ENCODE assay signal across 1 cellular context in genomic region chr11:33065445-33066178, GRCh38.
TF ChIP-seq lines count a peak whose summit lies in the region.

No MANE protein-coding gene starts in this region.

TF ChIP-seq in GM12878, 131 proteins besides CTCF, POLR2A, EP300 and RAD21 (continued from another document and continues in another):
- TF ChIP-seq MLLT1 (IDR thresholded peaks at IDR 0.05) (0 out of 2 replicates have a peak, but pooled peaks have one; percentile 44), MXI1 (IDR thresholded peaks at IDR 0.05; ENCODE audit: low read depth, low read length) (no peak), PAX5 (IDR thresholded peaks at IDR 0.05; ENCODE audit: borderline replicate concordance, low read depth, low read length) (0 out of 2 replicates have a peak, but pooled peaks have one; percentile 16), HCFC1 (IDR thresholded peaks at IDR 0.05; ENCODE audit: low read length) (no peak), NR2F1 (conservative IDR thresholded peaks at IDR 0.05) (peak; percentile 64), RAD51 (IDR thresholded peaks at IDR 0.05) (no peak), NRF1 (conservative IDR thresholded peaks at IDR 0.05; ENCODE audit: low read depth, low read length) (no peak), JUND (IDR thresholded peaks at IDR 0.05; ENCODE audit: low read depth, low read length) (no peak), PBX3 (IDR thresholded peaks at IDR 0.05; ENCODE audit: insufficient replicate concordance, low read depth, low read length) (no peak), YY1 (IDR thresholded peaks at IDR 0.05; ENCODE audit: low read depth, low read length) (peak; percentile 87), WRNIP1 (IDR thresholded peaks at IDR 0.05; ENCODE audit: borderline replicate concordance, low read depth, low read length) (no peak), TCF3 (IDR thresholded peaks at IDR 0.05; ENCODE audit: borderline replicate concordance, insufficient read depth, low read depth, low read length) (no peak), IRF4 (IDR thresholded peaks at IDR 0.05; ENCODE audit: low read depth, low read length) (no peak), BCL11A (IDR thresholded peaks at IDR 0.05; ENCODE audit: low read depth, low read length) (no peak), ZBTB33 (IDR thresholded peaks at IDR 0.05) (peak; percentile 99), CEBPZ (IDR thresholded peaks at IDR 0.05; ENCODE audit: low read depth, low read length) (no peak), SRF (IDR thresholded peaks at IDR 0.05; ENCODE audit: low read depth in 2 of 2, low read length in 2 of 2) (no peak), SP1 (IDR thresholded peaks at IDR 0.05; ENCODE audit: low read depth, low read length) (no peak), SREBF1 (IDR thresholded peaks at IDR 0.05; ENCODE audit: low read length) (no peak), TCF12 (IDR thresholded peaks at IDR 0.05; ENCODE audit: low read depth, low read length) (peak; percentile 56; the same call in 1 of the 2 replicates), IRF5 (IDR thresholded peaks at IDR 0.05; ENCODE audit: borderline replicate concordance) (no peak), MEF2A (IDR thresholded peaks at IDR 0.05; ENCODE audit: insufficient read depth, low read depth, low read length) (0 out of 2 replicates have a peak, but pooled peaks have one; percentile 44), CEBPB (IDR thresholded peaks at IDR 0.05; ENCODE audit: borderline replicate concordance in 1 of 2, low read depth in 2 of 2, low read length in 2 of 2) (no peak), NBN (IDR thresholded peaks at IDR 0.05) (0 out of 2 replicates have a peak, but pooled peaks have one; percentile 38), SMC3 (IDR thresholded peaks at IDR 0.05; ENCODE audit: borderline replicate concordance, low read length) (peak; percentile 95), MYB (IDR thresholded peaks at IDR 0.05; ENCODE audit: borderline replicate concordance, low read depth, low read length) (no peak), EED (IDR thresholded peaks at IDR 0.05; ENCODE audit: low read depth) (0 out of 2 replicates have a peak, but pooled peaks have one; percentile 17), ZBED1 (IDR thresholded peaks at IDR 0.05; ENCODE audit: borderline replicate concordance) (no peak), PAX8 (IDR thresholded peaks at IDR 0.05) (no peak), REST (IDR thresholded peaks at IDR 0.05; ENCODE audit: low read depth, low read length) (no peak), MAX (IDR thresholded peaks at IDR 0.05; ENCODE audit: low read depth, low read length) (no peak), FOXK2 (IDR thresholded peaks at IDR 0.05) (no peak), SUZ12 (IDR thresholded peaks at IDR 0.05; ENCODE audit: unreplicated experiment) (no peak), NR2C1 (IDR thresholded peaks at IDR 0.05) (no peak), PKNOX1 (IDR thresholded peaks at IDR 0.05) (no peak), TAF1 (IDR thresholded peaks at IDR 0.05; ENCODE audit: borderline replicate concordance, low read depth, low read length) (no peak), GATAD2B (conservative IDR thresholded peaks at IDR 0.05; ENCODE audit: low read depth) (0 out of 2 replicates have a peak, but pooled peaks have one; percentile 29), ZBTB40 (IDR thresholded peaks at IDR 0.05; ENCODE audit: borderline replicate concordance) (no peak)
